In genomic region chr3:128488995-128489859, GRCh38 we compare ENCODE assay signal across 8 cellular contexts.
A peak's percentile ranks its signal among the peaks of the same experiment; 100 is the strongest.
DNase-seq lines count a peak whose midpoint lies in the region; ATAC-seq and TF ChIP-seq lines count a peak whose summit lies in the region.

No MANE protein-coding gene starts in this region.

- no peak for ATAC-seq in HG03354 (IDR thresholded peaks at IDR 0.05; ENCODE audit: poor library complexity, severe bottlenecking, unreplicated experiment)

- no peak for TF ChIP-seq CTCF in astrocyte of the spinal cord (IDR thresholded peaks at IDR 0.05; ENCODE audit: low read depth, low read length)
- no peak for TF ChIP-seq CTCF in GM13977 (IDR thresholded peaks at IDR 0.05; ENCODE audit: extremely low read depth, insufficient read depth, missing control alignments)

- peak overlapping the region; percentile 15 for H3K4me3 ChIP-seq in astrocyte of the spinal cord (ENCODE audit: low read depth, low read length)

- peak; percentile 19 for DNase-seq in activated gamma-delta T cell (lab: John Stamatoyannopoulos, UW)
- DNase-seq in activated gamma-delta T cell treated with Interleukin-2 at 50 U/mL for 16 hours, result no peak
- peak; percentile 7 for DNase-seq in NCI-H748 treated with DMSO at 0.1 percent for 48 hours (lab: John Stamatoyannopoulos, UW)
- no peak for DNase-seq in astrocyte of the spinal cord (ENCODE audit: low read depth, low spot score)
- DNase-seq in iris pigment epithelial cell (ENCODE audit: low read depth), result peak; percentile 63
- DNase-seq in stimulated activated CD8-positive, alpha-beta memory T cell treated with anti-CD3 and anti-CD28 coated beads, Interleukin-4, amount 100 ng/mL, for 48 hours, result peak; percentile 51
- no peak for DNase-seq in GM13977 (ENCODE audit: low spot score)

- in situ Hi-C loops in astrocyte of the spinal cord (cut with HindIII; ENCODE audit: low sequenced_read_pairs), result no loop called here
- in situ Hi-C loops in GM13977 (cut with MboI; ENCODE audit: low pct_unique_long_range_greater_than_20kb, low sequenced_read_pairs, unreplicated experiment), result loop anchor here (25.0 kb wide), 1 partner anchor 402 kb away; no protein-coding TSS in a partner anchor

Comparison
In these comparisons a context has a peak if more than half of its experiments do, and no peak if none do; other contexts are left out.
1. DNase-seq: peak in activated gamma-delta T cell (single experiment), NCI-H748 treated with DMSO at 0.1 percent for 48 hours (single experiment), iris pigment epithelial cell (single experiment) and stimulated activated CD8-positive, alpha-beta memory T cell treated with anti-CD3 and anti-CD28 coated beads, Interleukin-4, amount 100 ng/mL, for 48 hours (single experiment); none in activated gamma-delta T cell treated with Interleukin-2 at 50 U/mL for 16 hours (single experiment), astrocyte of the spinal cord (single experiment) and GM13977 (single experiment).